1 cellular context compared by ENCODE assay signal in the genomic region with DNA sequence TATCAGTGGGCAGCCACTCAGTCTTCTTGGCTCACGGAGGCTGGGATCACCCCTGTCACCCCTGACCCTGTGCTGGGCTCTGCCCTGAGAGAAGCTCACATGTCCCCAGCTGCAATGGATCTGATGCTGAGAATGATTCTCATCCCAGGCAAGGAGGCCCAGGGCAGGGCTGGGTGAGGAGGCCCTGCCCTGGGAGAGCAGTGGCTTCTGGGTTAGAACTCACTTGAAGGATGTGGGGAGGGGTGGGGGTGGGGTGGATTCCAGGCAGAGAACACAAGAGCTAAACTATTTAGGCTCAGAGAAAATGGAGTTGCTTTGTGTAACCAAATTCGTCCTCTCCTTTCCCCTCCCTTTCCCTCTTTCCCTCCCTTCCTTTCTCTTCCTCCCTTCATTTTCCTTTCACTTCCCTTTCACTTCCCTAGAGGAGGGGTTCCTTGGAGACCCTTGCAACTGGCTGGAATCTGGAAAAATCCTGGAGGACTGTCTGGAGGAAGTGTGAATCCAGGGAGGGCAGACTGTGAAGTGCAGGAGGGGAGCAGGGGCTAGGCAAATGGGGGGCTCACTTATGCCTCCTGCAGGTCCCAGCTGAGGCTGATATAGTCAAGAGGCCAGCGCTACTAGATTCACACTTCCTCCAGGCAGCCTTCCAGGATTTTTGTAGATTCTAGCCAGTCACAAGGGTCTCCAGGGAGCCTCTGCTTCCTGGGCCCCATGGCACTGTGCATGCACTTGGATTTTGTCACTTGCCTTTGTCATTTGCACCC.
TF ChIP-seq lines count a peak whose summit lies in the region.

No MANE protein-coding gene starts in this region.

TF ChIP-seq in WTC11, 78 proteins besides CTCF, POLR2A, EP300 and RAD21 (continued from another document):
- no peak for TF ChIP-seq ARID4B (CRISPR knock-in tag; IDR thresholded peaks at IDR 0.05; ENCODE audit: borderline replicate concordance)
- TF ChIP-seq, protein P1, sequence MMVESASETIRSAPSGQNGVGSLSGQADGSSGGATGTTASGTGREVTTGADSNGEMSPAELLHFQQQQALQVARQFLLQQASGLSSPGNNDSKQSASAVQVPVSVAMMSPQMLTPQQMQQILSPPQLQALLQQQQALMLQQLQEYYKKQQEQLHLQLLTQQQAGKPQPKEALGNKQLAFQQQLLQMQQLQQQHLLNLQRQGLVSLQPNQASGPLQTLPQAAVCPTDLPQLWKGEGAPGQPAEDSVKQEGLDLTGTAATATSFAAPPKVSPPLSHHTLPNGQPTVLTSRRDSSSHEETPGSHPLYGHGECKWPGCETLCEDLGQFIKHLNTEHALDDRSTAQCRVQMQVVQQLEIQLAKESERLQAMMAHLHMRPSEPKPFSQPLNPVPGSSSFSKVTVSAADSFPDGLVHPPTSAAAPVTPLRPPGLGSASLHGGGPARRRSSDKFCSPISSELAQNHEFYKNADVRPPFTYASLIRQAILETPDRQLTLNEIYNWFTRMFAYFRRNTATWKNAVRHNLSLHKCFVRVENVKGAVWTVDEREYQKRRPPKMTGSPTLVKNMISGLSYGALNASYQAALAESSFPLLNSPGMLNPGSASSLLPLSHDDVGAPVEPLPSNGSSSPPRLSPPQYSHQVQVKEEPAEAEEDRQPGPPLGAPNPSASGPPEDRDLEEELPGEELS (CRISPR knock-in tag; IDR thresholded peaks at IDR 0.05) = no peak
TF ChIP-seq in WTC11: peak in this region for 1.
